ENCODE assay signal across 21 cellular contexts in genomic region chr3:85254738-85255137, GRCh38.
DNase-seq lines count a peak whose midpoint lies in the region; ATAC-seq and TF ChIP-seq lines count a peak whose summit lies in the region.
"Had no signal": no experiment of that assay in that cellular context is flagged by ENCODE, and none has a peak within 500 bp of the region (broad histone marks: within the 10 kb centered on the region; RNA-seq: fewer than 3 reads in every experiment).

No MANE protein-coding gene starts in this region.

- peak overlapping the region; percentile 37; the same call in 1 of the 2 replicates for H3K27ac Mint-ChIP-seq in WTC11
- H3K27ac Mint-ChIP-seq: B cell had no signal

- H3K9ac ChIP-seq in fibroblast of lung (ENCODE audit: insufficient read depth, low read length) = no peak overlapping the region

- no peak overlapping the region for H3K27ac ChIP-seq in fibroblast of lung (ENCODE audit: insufficient read depth, low read length)
- H3K27ac ChIP-seq in effector memory CD4-positive, alpha-beta T cell (ENCODE audit: insufficient read depth, low read length, poor library complexity, severe bottlenecking) = no peak overlapping the region
- H3K27ac ChIP-seq: A549, HL-60, SK-N-MC had no signal

- peak; percentile 45 for DNase-seq in NCI-H226
- DNase-seq in WTC11 (ENCODE audit: low spot score) = no peak
- peak; percentile 27 to 45 for DNase-seq in fibroblast of lung (ENCODE audit: low read depth in 2 of 2)
- DNase-seq in stromal cell of bone marrow (ENCODE audit: low read depth) = peak; percentile 11
- no peak for DNase-seq in activated CD4-positive, alpha-beta T cell treated with anti-CD3 and anti-CD28 coated beads for 4 hours
- DNase-seq in effector memory CD4-positive, alpha-beta T cell = no peak
- DNase-seq: DMS 273 treated with DMSO at 0.1 percent for 48 hours, DMS79 treated with DMSO at 0.1 percent for 48 hours, GOT3, HCEC 1CT, KG1, NCI-H1105 treated with DMSO at 0.1 percent for 48 hours, NCI-H2029 treated with DMSO at 0.1 percent for 48 hours, NCI-H524 treated with DMSO at 0.1 percent for 48 hours, OCI-M1, SHP77 had no signal

- no peak overlapping the region for H3K4me3 Mint-ChIP-seq in WTC11
- H3K4me3 Mint-ChIP-seq: B cell had no signal

- no peaks in the 10 kb centered on the region for H3K36me3 ChIP-seq in fibroblast of lung (ENCODE audit: control insufficient read depth, insufficient read depth, low read length)
- H3K36me3 ChIP-seq in effector memory CD4-positive, alpha-beta T cell (ENCODE audit: control insufficient read depth, insufficient read depth, low read length) = no peaks in the 10 kb centered on the region

- POLR2A ChIA-PET in WTC11 (lab: Charles Lee) = no interaction called here

- H3K4me1 Mint-ChIP-seq in WTC11 = peaks cover 22% of the 10 kb centered on the region
- H3K4me1 Mint-ChIP-seq: B cell had no signal

- H3K4me3 ChIP-seq in fibroblast of lung (replicated peaks in 1 of 4; ENCODE audit: control extremely low read depth in 1 of 4, insufficient read depth in 1 of 4, low read depth in 3 of 4, low read length in 4 of 4) = no peak overlapping the region
- no peak overlapping the region for H3K4me3 ChIP-seq in effector memory CD4-positive, alpha-beta T cell (ENCODE audit: insufficient read depth, low read depth, low read length, poor library complexity, severe bottlenecking)
- H3K4me3 ChIP-seq: A549, SK-N-MC had no signal

- no peaks in the 10 kb centered on the region for H3K4me1 ChIP-seq in fibroblast of lung (ENCODE audit: control insufficient read depth, extremely low read depth, insufficient read depth, low read length)
- H3K4me1 ChIP-seq in effector memory CD4-positive, alpha-beta T cell (ENCODE audit: control insufficient read depth, insufficient read depth, low read length, poor library complexity, severe bottlenecking) = no peaks in the 10 kb centered on the region
- H3K4me1 ChIP-seq: A549 had no signal

- H3K4me2 ChIP-seq in fibroblast of lung (ENCODE audit: extremely low read depth, insufficient read depth, low read length) = no peak overlapping the region
- H3K4me2 ChIP-seq: A549 had no signal

- TF ChIP-seq CTCF in WTC11 (IDR thresholded peaks at IDR 0.05) (no peak), fibroblast of lung (conservative IDR thresholded peaks at IDR 0.05 in 1 of 2, IDR thresholded peaks at IDR 0.05 in 1 of 2; ENCODE audit: low read depth in 1 of 2, low read length in 2 of 2) (no peak)

- CTCF ChIA-PET in WTC11 (lab: Charles Lee) = no interaction called here

- no peaks in the 10 kb centered on the region for H3K9me3 Mint-ChIP-seq in WTC11

- no peaks in the 10 kb centered on the region for H3K79me2 ChIP-seq in fibroblast of lung (ENCODE audit: control insufficient read depth, insufficient read depth, low read length)

- no peaks in the 10 kb centered on the region for H3K27me3 ChIP-seq in fibroblast of lung (ENCODE audit: control insufficient read depth, insufficient read depth, low read length)
- H3K27me3 ChIP-seq in effector memory CD4-positive, alpha-beta T cell (replicated peaks; ENCODE audit: control insufficient read depth, insufficient read depth, low read length, poor library complexity, severe bottlenecking) = no peaks in the 10 kb centered on the region

- H3K9me3 ChIP-seq in fibroblast of lung (ENCODE audit: control insufficient read depth, insufficient read depth, low read depth, low read length) = no peaks in the 10 kb centered on the region
- H3K9me3 ChIP-seq in effector memory CD4-positive, alpha-beta T cell (ENCODE audit: control insufficient read depth, low read length) = no peaks in the 10 kb centered on the region
- H3K9me3 ChIP-seq: A549 had no signal

- no peak overlapping the region for H2AFZ ChIP-seq in fibroblast of lung (ENCODE audit: low read length)

- no peaks in the 10 kb centered on the region for H3K36me3 Mint-ChIP-seq in WTC11

- H4K20me1 ChIP-seq in fibroblast of lung (ENCODE audit: control insufficient read depth, extremely low read depth, insufficient read depth, low read length) = no peaks in the 10 kb centered on the region

- no peaks in the 10 kb centered on the region for H3K27me3 Mint-ChIP-seq in WTC11 (ENCODE audit: low read depth)
- H3K27me3 Mint-ChIP-seq: B cell had no signal

- ATAC-seq in WTC11 = no peak; the same call in 1 of the 2 replicates
- no peak for ATAC-seq in HG02938 (IDR thresholded peaks at IDR 0.05; ENCODE audit: unreplicated experiment)
- ATAC-seq: A549 had no signal

TF ChIP-seq in WTC11, 78 proteins besides CTCF, POLR2A, EP300 and RAD21:
- TF ChIP-seq RORB (CRISPR knock-in tag; IDR thresholded peaks at IDR 0.05) (no peak), JAZF1 (CRISPR knock-in tag; IDR thresholded peaks at IDR 0.05) (no peak), CREB1 (CRISPR knock-in tag; IDR thresholded peaks at IDR 0.05) (no peak), TEAD1 (CRISPR knock-in tag; IDR thresholded peaks at IDR 0.05) (no peak), NR1H2 (CRISPR knock-in tag; IDR thresholded peaks at IDR 0.05) (no peak), ZBTB21 (CRISPR knock-in tag; IDR thresholded peaks at IDR 0.05; ENCODE audit: borderline replicate concordance) (no peak), ESRRA (CRISPR knock-in tag; IDR thresholded peaks at IDR 0.05; ENCODE audit: borderline replicate concordance) (no peak), ELF4 (CRISPR knock-in tag; IDR thresholded peaks at IDR 0.05; ENCODE audit: low read depth) (no peak), KAT7 (CRISPR knock-in tag; IDR thresholded peaks at IDR 0.05; ENCODE audit: borderline replicate concordance) (no peak), SMAD3 (CRISPR knock-in tag; IDR thresholded peaks at IDR 0.05; ENCODE audit: borderline replicate concordance) (no peak), ZNF317 (CRISPR knock-in tag; IDR thresholded peaks at IDR 0.05; ENCODE audit: borderline replicate concordance, low read depth) (no peak), ZMAT4 (CRISPR knock-in tag; IDR thresholded peaks at IDR 0.05) (no peak), FOXP1 (CRISPR knock-in tag; IDR thresholded peaks at IDR 0.05; ENCODE audit: borderline replicate concordance) (no peak), E2F5 (CRISPR knock-in tag; IDR thresholded peaks at IDR 0.05) (no peak), MXD4 (CRISPR knock-in tag; IDR thresholded peaks at IDR 0.05; ENCODE audit: borderline replicate concordance) (no peak)
- TF ChIP-seq, protein P1, sequence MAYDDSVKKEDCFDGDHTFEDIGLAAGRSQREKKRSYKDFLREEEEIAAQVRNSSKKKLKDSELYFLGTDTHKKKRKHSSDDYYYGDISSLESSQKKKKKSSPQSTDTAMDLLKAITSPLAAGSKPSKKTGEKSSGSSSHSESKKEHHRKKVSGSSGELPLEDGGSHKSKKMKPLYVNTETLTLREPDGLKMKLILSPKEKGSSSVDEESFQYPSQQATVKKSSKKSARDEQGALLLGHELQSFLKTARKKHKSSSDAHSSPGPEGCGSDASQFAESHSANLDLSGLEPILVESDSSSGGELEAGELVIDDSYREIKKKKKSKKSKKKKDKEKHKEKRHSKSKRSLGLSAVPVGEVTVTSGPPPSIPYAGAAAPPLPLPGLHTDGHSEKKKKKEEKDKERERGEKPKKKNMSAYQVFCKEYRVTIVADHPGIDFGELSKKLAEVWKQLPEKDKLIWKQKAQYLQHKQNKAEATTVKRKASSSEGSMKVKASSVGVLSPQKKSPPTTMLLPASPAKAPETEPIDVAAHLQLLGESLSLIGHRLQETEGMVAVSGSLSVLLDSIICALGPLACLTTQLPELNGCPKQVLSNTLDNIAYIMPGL (CRISPR knock-in tag; IDR thresholded peaks at IDR 0.05) = no peak
TF ChIP-seq in WTC11: peak in this region for 0.

Comparison
In these comparisons a context has a peak if more than half of its experiments do, and no peak if none do; other contexts are left out.
1. DNase-seq: peak in NCI-H226 (single experiment), fibroblast of lung (2 of 2) and stromal cell of bone marrow (single experiment); none in WTC11 (single experiment), activated CD4-positive, alpha-beta T cell treated with anti-CD3 and anti-CD28 coated beads for 4 hours (0 of 2) and effector memory CD4-positive, alpha-beta T cell (0 of 3).